Comparison of ENCODE assay signal across 11 cellular contexts in genomic region chr16:68658258-68658973, GRCh38. TPM values are rescaled to one million over a fixed set of nuclear protein-coding genes. Genes with fewer than 3 reads are reported as not detected.
DNase-seq lines count a peak whose midpoint lies in the region; ATAC-seq and TF ChIP-seq lines count a peak whose summit lies in the region.
"Had no signal": no experiment of that assay in that cellular context is flagged by ENCODE, and none has a peak within 500 bp of the region (broad histone marks: within the 10 kb centered on the region; RNA-seq: fewer than 3 reads in every experiment).

No MANE protein-coding gene starts in this region.

- WGBS in right cardiac atrium = 66% methylated on average over 14 of the region's 14 CpGs

- no peaks in the 10 kb centered on the region for H3K36me3 ChIP-seq in cardiac muscle cell

- H3K27ac ChIP-seq in cardiac muscle cell (peak overlapping the region; percentile 94), right cardiac atrium (ENCODE audit: low read length) (no peak overlapping the region)
- H3K27ac ChIP-seq: KMS-11 had no signal

- TF ChIP-seq CTCF in cardiac muscle cell (IDR thresholded peaks at IDR 0.05; ENCODE audit: low read depth, low read length) = no peak

- DNase-seq in cardiac muscle cell (ENCODE audit: low read depth in 1 of 2, low spot score in 1 of 2) (peak; percentile 32 to 60), right cardiac atrium (no peak), astrocyte of the hippocampus (ENCODE audit: low read depth, low spot score) (peak; percentile 87), kidney tubule cell (ENCODE audit: low spot score) (peak; percentile 89), KG1 (lab: John Stamatoyannopoulos, UW) (no peak)
- no peak for DNase-seq in stimulated activated CD4-positive, alpha-beta T cell treated with anti-CD3 and anti-CD28 coated beads, Interleukin-12 subunit alpha, Interleukin-12 subunit beta, amount 100 ng/mL, for 4 hours
- DNase-seq: H7 had no signal

- H3K4me3 ChIP-seq in cardiac muscle cell (no peak overlapping the region), right cardiac atrium (ENCODE audit: low read length) (no peak overlapping the region)

- intact Hi-C loops in right cardiac atrium (cut with DNase I) = no loop called here

- H3K9me3 ChIP-seq in cardiac muscle cell (ENCODE audit: low read depth) (no peaks in the 10 kb centered on the region), right cardiac atrium (ENCODE audit: control insufficient read depth, low read length) (no peaks in the 10 kb centered on the region)

- ATAC-seq in right cardiac atrium = no peak
- no peak for ATAC-seq in GM21526 (IDR thresholded peaks at IDR 0.05; ENCODE audit: low FRiP score, unreplicated experiment)
- no peak for ATAC-seq in GM19023 (IDR thresholded peaks at IDR 0.05; ENCODE audit: unreplicated experiment)

- H3K27me3 ChIP-seq in cardiac muscle cell (no peaks in the 10 kb centered on the region), right cardiac atrium (ENCODE audit: control insufficient read depth, insufficient read depth) (no peaks in the 10 kb centered on the region)

- peaks cover 41% of the 10 kb centered on the region for H3K4me1 ChIP-seq in cardiac muscle cell (ENCODE audit: low read depth)
- no peaks in the 10 kb centered on the region for H3K4me1 ChIP-seq in right cardiac atrium (ENCODE audit: control insufficient read depth, insufficient read depth, low read length)

RNA-seq across cellular contexts. Expression of gene CDH3, which starts 13.3 kb away (rescaled TPM):
- total RNA-seq in cardiac muscle cell = 156 and 342 TPM in 2 replicates
- 115 and 211 TPM in 2 replicates for polyA plus RNA-seq in cardiac muscle cell
- total RNA-seq in right cardiac atrium = under 1 TPM in 3 of 4 donors, not detected in 1; 0.14 to 0.29 (median 0.25) TPM
- 0.09 TPM for polyA plus RNA-seq in right cardiac atrium
- polyA plus RNA-seq: AG04450 had no signal

Comparison
In these comparisons a context has a peak if more than half of its experiments do, and no peak if none do; other contexts are left out.
1. DNase-seq: peak in cardiac muscle cell (2 of 2), astrocyte of the hippocampus (single experiment) and kidney tubule cell (single experiment); none in right cardiac atrium (0 of 3), stimulated activated CD4-positive, alpha-beta T cell treated with anti-CD3 and anti-CD28 coated beads, Interleukin-12 subunit alpha, Interleukin-12 subunit beta, amount 100 ng/mL, for 4 hours (single experiment) and KG1 (single experiment).
2. RNA of gene CDH3, which starts 13.3 kb away (total RNA-seq): 156 to 342 TPM in cardiac muscle cell; 0.14 to 0.29 TPM in right cardiac atrium; every median in the first group is over 100 times any median in the second.